In genomic region chr12:48165089-48166031, GRCh38 we compare ENCODE assay signal across 8 cellular contexts. TPM values are rescaled to one million over a fixed set of nuclear protein-coding genes. Genes with fewer than 3 reads are reported as not detected.
DNase-seq lines count a peak whose midpoint lies in the region; ATAC-seq and TF ChIP-seq lines count a peak whose summit lies in the region.

No MANE protein-coding gene starts in this region.

- H3K4me3 Mint-ChIP-seq in Calu3 (ENCODE audit: low read depth, unreplicated experiment) = no peak overlapping the region
- no peak overlapping the region for H3K4me3 Mint-ChIP-seq in activated CD8-positive, alpha-beta T cell treated with anti-CD3 and anti-CD28 coated beads, Interleukin-2, amount 10 ng/mL, durations not matched to agents 7 days and 5 days
- H3K4me3 Mint-ChIP-seq in osteocyte (ENCODE audit: unreplicated experiment) = no peak overlapping the region

- H3K36me3 ChIP-seq in H7 (replicated peaks; ENCODE audit: control insufficient read depth, insufficient read depth, low read length) = no peaks in the 10 kb centered on the region

- H3K9me3 Mint-ChIP-seq in Calu3 (ENCODE audit: low read depth, unreplicated experiment) = no peaks in the 10 kb centered on the region
- no peaks in the 10 kb centered on the region for H3K9me3 Mint-ChIP-seq in activated CD8-positive, alpha-beta T cell treated with anti-CD3 and anti-CD28 coated beads, Interleukin-2, amount 10 ng/mL, durations not matched to agents 7 days and 5 days (ENCODE audit: insufficient read depth)
- H3K9me3 Mint-ChIP-seq in osteocyte (ENCODE audit: unreplicated experiment) = no peaks in the 10 kb centered on the region

- H3K4me1 Mint-ChIP-seq in Calu3 (ENCODE audit: low read depth, unreplicated experiment) = no peaks in the 10 kb centered on the region
- H3K4me1 Mint-ChIP-seq in activated CD8-positive, alpha-beta T cell treated with anti-CD3 and anti-CD28 coated beads, Interleukin-2, amount 10 ng/mL, durations not matched to agents 7 days and 5 days (ENCODE audit: low read depth) = peaks cover 9% of the 10 kb centered on the region
- no peaks in the 10 kb centered on the region for H3K4me1 Mint-ChIP-seq in osteocyte (ENCODE audit: unreplicated experiment)

- intact Hi-C loops in Calu3 (cut with micrococcal nuclease; ENCODE audit: unreplicated experiment) = loop anchor here (1.0 to 10.0 kb wide), 2 partner anchors 81 to 261 kb away; partner anchors contain the start of gene VDR

- BruUV-seq in Calu3 (replicated peaks; lab: Mats Ljungman, UMichigan) = no TSS peak

- H3K27ac Mint-ChIP-seq in Calu3 (ENCODE audit: unreplicated experiment) = no peak overlapping the region
- no peak overlapping the region for H3K27ac Mint-ChIP-seq in activated CD8-positive, alpha-beta T cell treated with anti-CD3 and anti-CD28 coated beads, Interleukin-2, amount 10 ng/mL, durations not matched to agents 7 days and 5 days
- H3K27ac Mint-ChIP-seq in osteocyte (ENCODE audit: unreplicated experiment) = no peak overlapping the region

- H3K27me3 Mint-ChIP-seq in Calu3 (ENCODE audit: unreplicated experiment) (peaks cover 38% of the 10 kb centered on the region), osteocyte (ENCODE audit: unreplicated experiment) (peaks cover 50% of the 10 kb centered on the region)
- H3K27me3 Mint-ChIP-seq in activated CD8-positive, alpha-beta T cell treated with anti-CD3 and anti-CD28 coated beads, Interleukin-2, amount 10 ng/mL, durations not matched to agents 7 days and 5 days (ENCODE audit: low read depth) = peaks cover 21% of the 10 kb centered on the region

- no peaks in the 10 kb centered on the region for H3K36me3 Mint-ChIP-seq in Calu3 (ENCODE audit: insufficient read depth, unreplicated experiment)
- no peaks in the 10 kb centered on the region for H3K36me3 Mint-ChIP-seq in activated CD8-positive, alpha-beta T cell treated with anti-CD3 and anti-CD28 coated beads, Interleukin-2, amount 10 ng/mL, durations not matched to agents 7 days and 5 days (ENCODE audit: low read depth)
- H3K36me3 Mint-ChIP-seq in osteocyte (ENCODE audit: unreplicated experiment) = no peaks in the 10 kb centered on the region

- H3K4me3 ChIP-seq in H7 (ENCODE audit: insufficient read depth, low read depth, low read length) (no peak overlapping the region), fibroblast of mammary gland (ENCODE audit: control insufficient read depth, low read depth, low read length) (no peak overlapping the region)

- no peaks in the 10 kb centered on the region; the same call in 1 of the 2 replicates for H3K27me3 ChIP-seq in H7 (ENCODE audit: control insufficient read depth, insufficient read depth, low read length)

- ATAC-seq in activated CD8-positive, alpha-beta T cell treated with anti-CD3 and anti-CD28 coated beads, Interleukin-2, amount 10 ng/mL, durations not matched to agents 7 days and 5 days = peak; percentile 79
- ATAC-seq in GM18520 (IDR thresholded peaks at IDR 0.05; ENCODE audit: unreplicated experiment) = no peak

- peak; percentile 52 for DNase-seq in Calu3
- DNase-seq in H7 = peak; percentile 69
- DNase-seq in NCI-H226 = peak; percentile 24
- DNase-seq in activated CD8-positive, alpha-beta T cell treated with anti-CD3 and anti-CD28 coated beads, Interleukin-2, amount 10 ng/mL, durations not matched to agents 7 days and 5 days = peak; percentile 73
- DNase-seq in fibroblast of mammary gland (ENCODE audit: low read depth) = peak; percentile 70
- no peak for DNase-seq in osteocyte (ENCODE audit: extremely low spot score, unreplicated experiment)
- no peak for DNase-seq in OCI-M2 (lab: John Stamatoyannopoulos, UW; ENCODE audit: unreplicated experiment)

- POLR2A ChIA-PET in activated CD8-positive, alpha-beta T cell treated with anti-CD3 and anti-CD28 coated beads, Interleukin-2, amount 10 ng/mL, durations not matched to agents 7 days and 5 days (lab: Charles Lee) = interaction anchor here (1.3 kb wide), 1 partner anchor 60 kb away, joined by 3 read pairs; the partner anchor contains the start of gene SENP1

- CTCF ChIA-PET in Calu3 (lab: Charles Lee) = interaction anchor here (0.6 kb wide), 1 partner anchor 9 kb away, joined by 8 read pairs; no protein-coding TSS in a partner anchor
- CTCF ChIA-PET in activated CD8-positive, alpha-beta T cell treated with anti-CD3 and anti-CD28 coated beads, Interleukin-2, amount 10 ng/mL, durations not matched to agents 7 days and 5 days (lab: Charles Lee) = interaction anchor here (0.6 to 2.9 kb wide), 22 partner anchors 11 to 449 kb away, joined by 3 to 19 read pairs (median 3); partner anchors contain the start of genes CCDC184, SENP1, TMEM106C and VDR

- TF ChIP-seq CTCF in Calu3 (IDR thresholded peaks at IDR 0.05; ENCODE audit: unreplicated experiment) = peak; percentile 43
- peak; percentile 99 for TF ChIP-seq CTCF in fibroblast of mammary gland (conservative IDR thresholded peaks at IDR 0.05; ENCODE audit: control insufficient read depth, insufficient read depth, low read depth, low read length)
- TF ChIP-seq CTCF in osteocyte (IDR thresholded peaks at IDR 0.05) = peak; percentile 93

RNA-seq across cellular contexts. Expression of gene ASB8, which starts 8.0 kb away (rescaled TPM):
- total RNA-seq in Calu3 (2022) = 19.2 and 20.4 TPM in 2 replicates
- total RNA-seq in H7 (2014; rRNA removed; shearing (Covaris generic)) = 7.5 and 8.5 TPM in 2 replicates
- 10 to 100 TPM; 37.9 to 47.2 TPM for total RNA-seq in activated CD8-positive, alpha-beta T cell treated with anti-CD3 and anti-CD28 coated beads, Interleukin-2, amount 10 ng/mL, durations not matched to agents 7 days and 5 days
- total RNA-seq in osteocyte = 34.4 and 36.1 TPM in 2 replicates

RNA-seq across cellular contexts. Expression of gene CCDC184, which starts 18.1 kb away (rescaled TPM):
- total RNA-seq in Calu3 (2022) = 0.45 and 0.51 TPM in 2 replicates
- 0.07 and 0.17 TPM in 2 replicates for total RNA-seq in H7 (2014; rRNA removed; shearing (Covaris generic))
- 1 to 10 TPM; 1.4 to 1.5 TPM for total RNA-seq in activated CD8-positive, alpha-beta T cell treated with anti-CD3 and anti-CD28 coated beads, Interleukin-2, amount 10 ng/mL, durations not matched to agents 7 days and 5 days
- total RNA-seq in osteocyte = 0.29 and 0.32 TPM in 2 replicates

RNA-seq across cellular contexts. Expression of gene OR10AD1, which starts 37.7 kb away (rescaled TPM):
- total RNA-seq in Calu3 (2022) (not detected in 2 replicates), osteocyte (not detected in 2 replicates)
- not detected in 2 replicates for total RNA-seq in H7 (2014; rRNA removed; shearing (Covaris generic))
- total RNA-seq in activated CD8-positive, alpha-beta T cell treated with anti-CD3 and anti-CD28 coated beads, Interleukin-2, amount 10 ng/mL, durations not matched to agents 7 days and 5 days = not detected

RNA-seq across cellular contexts. Expression of gene PFKM, which starts 46.2 kb away (rescaled TPM):
- 33.3 and 39.4 TPM in 2 replicates for total RNA-seq in Calu3 (2022)
- total RNA-seq in H7 (2014; rRNA removed; shearing (Covaris generic)) = 61.5 and 70.2 TPM in 2 replicates
- total RNA-seq in activated CD8-positive, alpha-beta T cell treated with anti-CD3 and anti-CD28 coated beads, Interleukin-2, amount 10 ng/mL, durations not matched to agents 7 days and 5 days = 10 to 100 TPM; 20.6 to 22.7 TPM
- 78.0 and 81.5 TPM in 2 replicates for total RNA-seq in osteocyte

RNA-seq across cellular contexts. Expression of gene SENP1, which starts 59.5 kb away (rescaled TPM):
- total RNA-seq in Calu3 (2022) (15.6 and 17.7 TPM in 2 replicates), osteocyte (19.4 and 25.6 TPM in 2 replicates)
- 26.7 and 27.0 TPM in 2 replicates for total RNA-seq in H7 (2014; rRNA removed; shearing (Covaris generic))
- 10 to 100 TPM; 45.6 to 50.1 TPM for total RNA-seq in activated CD8-positive, alpha-beta T cell treated with anti-CD3 and anti-CD28 coated beads, Interleukin-2, amount 10 ng/mL, durations not matched to agents 7 days and 5 days

Comparison
In these comparisons a context has a peak if more than half of its experiments do, and no peak if none do; other contexts are left out.
1. DNase-seq: peak in Calu3 (single experiment), H7 (single experiment), NCI-H226 (single experiment), activated CD8-positive, alpha-beta T cell treated with anti-CD3 and anti-CD28 coated beads, Interleukin-2, amount 10 ng/mL, durations not matched to agents 7 days and 5 days (single experiment) and fibroblast of mammary gland (single experiment); none in osteocyte (single experiment) and OCI-M2 (single experiment).
2. CTCF ChIP-seq: peak in every context shown above with its lines; median percentile 99 in fibroblast of mammary gland; 93 in osteocyte; 43 in Calu3.